In genomic region chr16:2858245-2859025, GRCh38 we compare ENCODE assay signal across 8 cellular contexts. TPM values are rescaled to one million over a fixed set of nuclear protein-coding genes. Genes with fewer than 3 reads are reported as not detected.
DNase-seq lines count a peak whose midpoint lies in the region; ATAC-seq and TF ChIP-seq lines count a peak whose summit lies in the region.
"Had no signal": no experiment of that assay in that cellular context is flagged by ENCODE, and none has a peak within 500 bp of the region (broad histone marks: within the 10 kb centered on the region; RNA-seq: fewer than 3 reads in every experiment).

No MANE protein-coding gene starts in this region.

- ATAC-seq in gastroesophageal sphincter (no peak), HG02938 (IDR thresholded peaks at IDR 0.05; ENCODE audit: unreplicated experiment) (no peak), HG02798 (IDR thresholded peaks at IDR 0.05; ENCODE audit: poor library complexity, unreplicated experiment) (no peak)

- peaks cover 93% of the 10 kb centered on the region for H3K27me3 ChIP-seq in gastroesophageal sphincter

- H3K36me3 ChIP-seq in gastroesophageal sphincter, result no peaks in the 10 kb centered on the region
- H3K36me3 ChIP-seq: SJSA1 had no signal

- no peak overlapping the region for H3K27ac ChIP-seq in gastroesophageal sphincter
- H3K27ac ChIP-seq: SJSA1 had no signal

- peaks cover 0 to 27% (median 0%) of the 10 kb centered on the region in 3 donors for H3K9me3 ChIP-seq in gastroesophageal sphincter

- no CpG with 5 or more reads among the region's 23 CpGs for WGBS in gastroesophageal sphincter (ENCODE audit: low coverage in 1 of 2), 2 donors

- H3K4me1 ChIP-seq in gastroesophageal sphincter, result peaks cover 0 to 10% (median 0%) of the 10 kb centered on the region in 3 donors

- TF ChIP-seq CTCF in gastroesophageal sphincter (IDR thresholded peaks at IDR 0.05), result no peak

- DNase-seq in ACHN (peak; percentile 35), NCI-H1105 treated with DMSO at 0.1 percent for 48 hours (lab: John Stamatoyannopoulos, UW) (peak; percentile 16)

- in situ Hi-C loops in ACHN (cut with HindIII; ENCODE audit: low pct_ligation_motif_present, low pct_unique_long_range_greater_than_20kb, low sequenced_read_pairs), result no loop called here

- peak overlapping the region; percentile 24 for H3K4me3 ChIP-seq in iPS-11a (ENCODE audit: low read depth, low read length)
- H3K4me3 ChIP-seq in gastroesophageal sphincter, result no peak overlapping the region
- H3K4me3 ChIP-seq: SJSA1 had no signal

- no peak for TF ChIP-seq EP300 in gastroesophageal sphincter (IDR thresholded peaks at IDR 0.05)

- no peak for TF ChIP-seq POLR2A in gastroesophageal sphincter (IDR thresholded peaks at IDR 0.05)

RNA-seq across cellular contexts. Expression of gene PRSS22, which starts 0.5 kb away (rescaled TPM):
- 1 to 10 TPM in 2 of 4 donors, not detected in 2; 1.0 to 2.7 TPM for total RNA-seq in gastroesophageal sphincter
- total RNA-seq: omental fat pad, SJSA1 had no signal

RNA-seq across cellular contexts. Expression of gene FLYWCH2, which starts 24.6 kb away (rescaled TPM):
- total RNA-seq in gastroesophageal sphincter, result 10 to 100 TPM; 21.9 to 69.1 (median 38.8) TPM

RNA-seq across cellular contexts. Expression of gene ZG16B, which starts 28.3 kb away (rescaled TPM):
- total RNA-seq in gastroesophageal sphincter, result 10 to 100 TPM in 1 of 4 donors, not detected in 3; 37.5 TPM

RNA-seq across cellular contexts. Expression of gene PRSS21, which starts 41.4 kb away (rescaled TPM):
- not detected for total RNA-seq in gastroesophageal sphincter
- total RNA-seq: SJSA1 had no signal

RNA-seq across cellular contexts. Expression of gene FLYWCH1, which starts 53.3 kb away (rescaled TPM):
- 10 to 100 TPM; 34.5 to 66.5 (median 51.2) TPM for total RNA-seq in gastroesophageal sphincter
